In the genomic region with DNA sequence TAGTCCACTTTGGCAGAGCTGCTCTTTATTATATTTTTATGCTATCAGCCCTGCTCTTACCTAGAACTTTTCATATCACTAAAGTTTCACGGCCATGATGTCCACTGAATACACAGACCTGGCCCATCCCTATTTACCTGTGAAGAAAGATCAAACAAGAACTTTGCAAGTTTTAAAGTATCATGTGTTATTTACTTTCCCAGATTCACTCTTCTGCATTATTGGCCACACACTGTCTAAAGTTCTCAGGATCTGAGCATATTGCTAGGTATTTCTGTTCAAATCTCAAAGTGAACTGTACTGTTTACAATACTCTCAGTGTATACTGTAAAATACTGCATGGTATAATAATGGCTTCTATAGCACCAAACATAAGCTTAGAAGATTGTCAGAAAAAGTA, we compare ENCODE assay signal across 1 cellular context.
TF ChIP-seq lines count a peak whose summit lies in the region.

No MANE protein-coding gene starts in this region.

TF ChIP-seq in HepG2, 621 proteins besides CTCF, POLR2A, EP300 and RAD21 (continued from another document):
- TF ChIP-seq, protein P1, sequence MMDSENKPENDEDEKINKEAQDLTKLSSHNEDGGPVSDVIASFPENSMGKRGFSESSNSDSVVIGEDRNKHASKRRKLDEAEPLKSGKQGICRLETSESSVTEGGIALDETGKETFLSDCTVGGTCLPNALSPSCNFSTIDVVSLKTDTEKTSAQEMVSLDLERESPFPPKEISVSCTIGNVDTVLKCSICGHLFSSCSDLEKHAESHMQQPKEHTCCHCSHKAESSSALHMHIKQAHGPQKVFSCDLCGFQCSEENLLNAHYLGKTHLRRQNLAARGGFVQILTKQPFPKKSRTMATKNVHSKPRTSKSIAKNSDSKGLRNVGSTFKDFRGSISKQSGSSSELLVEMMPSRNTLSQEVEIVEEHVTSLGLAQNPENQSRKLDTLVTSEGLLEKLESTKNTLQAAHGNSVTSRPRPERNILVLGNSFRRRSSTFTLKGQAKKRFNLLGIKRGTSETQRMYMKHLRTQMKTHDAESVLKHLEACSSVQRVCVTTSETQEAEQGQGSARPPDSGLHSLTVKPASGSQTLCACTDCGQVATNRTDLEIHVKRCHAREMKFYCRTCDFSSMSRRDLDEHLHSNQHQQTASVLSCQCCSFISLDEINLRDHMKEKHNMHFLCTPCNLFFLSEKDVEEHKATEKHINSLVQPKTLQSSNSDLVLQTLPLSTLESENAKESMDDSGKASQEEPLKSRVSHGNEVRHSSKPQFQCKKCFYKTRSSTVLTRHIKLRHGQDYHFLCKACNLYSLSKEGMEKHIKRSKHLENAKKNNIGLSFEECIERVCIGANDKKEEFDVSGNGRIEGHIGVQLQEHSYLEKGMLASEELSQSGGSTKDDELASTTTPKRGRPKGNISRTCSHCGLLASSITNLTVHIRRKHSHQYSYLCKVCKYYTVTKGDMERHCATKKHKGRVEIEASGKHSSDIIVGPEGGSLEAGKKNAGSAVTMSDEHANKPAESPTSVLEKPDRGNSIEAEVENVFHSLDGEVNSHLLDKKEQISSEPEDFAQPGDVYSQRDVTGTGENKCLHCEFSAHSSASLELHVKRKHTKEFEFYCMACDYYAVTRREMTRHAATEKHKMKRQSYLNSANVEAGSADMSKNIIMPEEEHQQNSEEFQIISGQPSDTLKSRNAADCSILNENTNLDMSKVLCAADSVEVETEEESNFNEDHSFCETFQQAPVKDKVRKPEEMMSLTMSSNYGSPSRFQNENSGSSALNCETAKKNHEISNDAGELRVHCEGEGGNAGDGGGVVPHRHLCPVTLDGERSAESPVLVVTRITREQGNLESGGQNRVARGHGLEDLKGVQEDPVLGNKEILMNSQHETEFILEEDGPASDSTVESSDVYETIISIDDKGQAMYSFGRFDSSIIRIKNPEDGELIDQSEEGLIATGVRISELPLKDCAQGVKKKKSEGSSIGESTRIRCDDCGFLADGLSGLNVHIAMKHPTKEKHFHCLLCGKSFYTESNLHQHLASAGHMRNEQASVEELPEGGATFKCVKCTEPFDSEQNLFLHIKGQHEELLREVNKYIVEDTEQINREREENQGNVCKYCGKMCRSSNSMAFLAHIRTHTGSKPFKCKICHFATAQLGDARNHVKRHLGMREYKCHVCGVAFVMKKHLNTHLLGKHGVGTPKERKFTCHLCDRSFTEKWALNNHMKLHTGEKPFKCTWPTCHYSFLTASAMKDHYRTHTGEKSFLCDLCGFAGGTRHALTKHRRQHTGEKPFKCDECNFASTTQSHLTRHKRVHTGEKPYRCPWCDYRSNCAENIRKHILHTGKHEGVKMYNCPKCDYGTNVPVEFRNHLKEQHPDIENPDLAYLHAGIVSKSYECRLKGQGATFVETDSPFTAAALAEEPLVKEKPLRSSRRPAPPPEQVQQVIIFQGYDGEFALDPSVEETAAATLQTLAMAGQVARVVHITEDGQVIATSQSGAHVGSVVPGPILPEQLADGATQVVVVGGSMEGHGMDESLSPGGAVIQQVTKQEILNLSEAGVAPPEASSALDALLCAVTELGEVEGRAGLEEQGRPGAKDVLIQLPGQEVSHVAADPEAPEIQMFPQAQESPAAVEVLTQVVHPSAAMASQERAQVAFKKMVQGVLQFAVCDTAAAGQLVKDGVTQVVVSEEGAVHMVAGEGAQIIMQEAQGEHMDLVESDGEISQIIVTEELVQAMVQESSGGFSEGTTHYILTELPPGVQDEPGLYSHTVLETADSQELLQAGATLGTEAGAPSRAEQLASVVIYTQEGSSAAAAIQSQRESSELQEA (CRISPR knock-in tag; IDR thresholded peaks at IDR 0.05; ENCODE audit: not compliant biosample characterization), result no peak
- peak; percentile 66; the same call in 1 of the 2 replicates for TF ChIP-seq ZBTB39 (CRISPR knock-in tag; IDR thresholded peaks at IDR 0.05)
- no peak for TF ChIP-seq MLLT10 (CRISPR knock-in tag; IDR thresholded peaks at IDR 0.05)
- TF ChIP-seq ZNF350 (CRISPR knock-in tag; IDR thresholded peaks at IDR 0.05; ENCODE audit: borderline replicate concordance, low read depth), result no peak
- TF ChIP-seq, protein P2, sequence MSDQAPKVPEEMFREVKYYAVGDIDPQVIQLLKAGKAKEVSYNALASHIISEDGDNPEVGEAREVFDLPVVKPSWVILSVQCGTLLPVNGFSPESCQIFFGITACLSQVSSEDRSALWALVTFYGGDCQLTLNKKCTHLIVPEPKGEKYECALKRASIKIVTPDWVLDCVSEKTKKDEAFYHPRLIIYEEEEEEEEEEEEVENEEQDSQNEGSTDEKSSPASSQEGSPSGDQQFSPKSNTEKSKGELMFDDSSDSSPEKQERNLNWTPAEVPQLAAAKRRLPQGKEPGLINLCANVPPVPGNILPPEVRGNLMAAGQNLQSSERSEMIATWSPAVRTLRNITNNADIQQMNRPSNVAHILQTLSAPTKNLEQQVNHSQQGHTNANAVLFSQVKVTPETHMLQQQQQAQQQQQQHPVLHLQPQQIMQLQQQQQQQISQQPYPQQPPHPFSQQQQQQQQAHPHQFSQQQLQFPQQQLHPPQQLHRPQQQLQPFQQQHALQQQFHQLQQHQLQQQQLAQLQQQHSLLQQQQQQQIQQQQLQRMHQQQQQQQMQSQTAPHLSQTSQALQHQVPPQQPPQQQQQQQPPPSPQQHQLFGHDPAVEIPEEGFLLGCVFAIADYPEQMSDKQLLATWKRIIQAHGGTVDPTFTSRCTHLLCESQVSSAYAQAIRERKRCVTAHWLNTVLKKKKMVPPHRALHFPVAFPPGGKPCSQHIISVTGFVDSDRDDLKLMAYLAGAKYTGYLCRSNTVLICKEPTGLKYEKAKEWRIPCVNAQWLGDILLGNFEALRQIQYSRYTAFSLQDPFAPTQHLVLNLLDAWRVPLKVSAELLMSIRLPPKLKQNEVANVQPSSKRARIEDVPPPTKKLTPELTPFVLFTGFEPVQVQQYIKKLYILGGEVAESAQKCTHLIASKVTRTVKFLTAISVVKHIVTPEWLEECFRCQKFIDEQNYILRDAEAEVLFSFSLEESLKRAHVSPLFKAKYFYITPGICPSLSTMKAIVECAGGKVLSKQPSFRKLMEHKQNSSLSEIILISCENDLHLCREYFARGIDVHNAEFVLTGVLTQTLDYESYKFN (CRISPR knock-in tag; conservative IDR thresholded peaks at IDR 0.05), result peak; percentile 42; the same call in 1 of the 2 replicates
- TF ChIP-seq DDIT3 (CRISPR knock-in tag; IDR thresholded peaks at IDR 0.05), result no peak
- no peak for TF ChIP-seq FOXP1 (IDR thresholded peaks at IDR 0.05)
- 0 out of 2 replicates have a peak, but pooled peaks have one; percentile 14 for TF ChIP-seq FOXP1 (CRISPR knock-in tag; IDR thresholded peaks at IDR 0.05)
- TF ChIP-seq TCF7 (IDR thresholded peaks at IDR 0.05; ENCODE audit: low read depth), result peak; percentile 32; the same call in 1 of the 2 replicates
- TF ChIP-seq ZNF224 (CRISPR knock-in tag; IDR thresholded peaks at IDR 0.05), result no peak
- TF ChIP-seq JARID2 (CRISPR knock-in tag; IDR thresholded peaks at IDR 0.05; ENCODE audit: insufficient replicate concordance), result no peak
- no peak for TF ChIP-seq HOXD1 (CRISPR knock-in tag; IDR thresholded peaks at IDR 0.05)
- TF ChIP-seq, protein P3, sequence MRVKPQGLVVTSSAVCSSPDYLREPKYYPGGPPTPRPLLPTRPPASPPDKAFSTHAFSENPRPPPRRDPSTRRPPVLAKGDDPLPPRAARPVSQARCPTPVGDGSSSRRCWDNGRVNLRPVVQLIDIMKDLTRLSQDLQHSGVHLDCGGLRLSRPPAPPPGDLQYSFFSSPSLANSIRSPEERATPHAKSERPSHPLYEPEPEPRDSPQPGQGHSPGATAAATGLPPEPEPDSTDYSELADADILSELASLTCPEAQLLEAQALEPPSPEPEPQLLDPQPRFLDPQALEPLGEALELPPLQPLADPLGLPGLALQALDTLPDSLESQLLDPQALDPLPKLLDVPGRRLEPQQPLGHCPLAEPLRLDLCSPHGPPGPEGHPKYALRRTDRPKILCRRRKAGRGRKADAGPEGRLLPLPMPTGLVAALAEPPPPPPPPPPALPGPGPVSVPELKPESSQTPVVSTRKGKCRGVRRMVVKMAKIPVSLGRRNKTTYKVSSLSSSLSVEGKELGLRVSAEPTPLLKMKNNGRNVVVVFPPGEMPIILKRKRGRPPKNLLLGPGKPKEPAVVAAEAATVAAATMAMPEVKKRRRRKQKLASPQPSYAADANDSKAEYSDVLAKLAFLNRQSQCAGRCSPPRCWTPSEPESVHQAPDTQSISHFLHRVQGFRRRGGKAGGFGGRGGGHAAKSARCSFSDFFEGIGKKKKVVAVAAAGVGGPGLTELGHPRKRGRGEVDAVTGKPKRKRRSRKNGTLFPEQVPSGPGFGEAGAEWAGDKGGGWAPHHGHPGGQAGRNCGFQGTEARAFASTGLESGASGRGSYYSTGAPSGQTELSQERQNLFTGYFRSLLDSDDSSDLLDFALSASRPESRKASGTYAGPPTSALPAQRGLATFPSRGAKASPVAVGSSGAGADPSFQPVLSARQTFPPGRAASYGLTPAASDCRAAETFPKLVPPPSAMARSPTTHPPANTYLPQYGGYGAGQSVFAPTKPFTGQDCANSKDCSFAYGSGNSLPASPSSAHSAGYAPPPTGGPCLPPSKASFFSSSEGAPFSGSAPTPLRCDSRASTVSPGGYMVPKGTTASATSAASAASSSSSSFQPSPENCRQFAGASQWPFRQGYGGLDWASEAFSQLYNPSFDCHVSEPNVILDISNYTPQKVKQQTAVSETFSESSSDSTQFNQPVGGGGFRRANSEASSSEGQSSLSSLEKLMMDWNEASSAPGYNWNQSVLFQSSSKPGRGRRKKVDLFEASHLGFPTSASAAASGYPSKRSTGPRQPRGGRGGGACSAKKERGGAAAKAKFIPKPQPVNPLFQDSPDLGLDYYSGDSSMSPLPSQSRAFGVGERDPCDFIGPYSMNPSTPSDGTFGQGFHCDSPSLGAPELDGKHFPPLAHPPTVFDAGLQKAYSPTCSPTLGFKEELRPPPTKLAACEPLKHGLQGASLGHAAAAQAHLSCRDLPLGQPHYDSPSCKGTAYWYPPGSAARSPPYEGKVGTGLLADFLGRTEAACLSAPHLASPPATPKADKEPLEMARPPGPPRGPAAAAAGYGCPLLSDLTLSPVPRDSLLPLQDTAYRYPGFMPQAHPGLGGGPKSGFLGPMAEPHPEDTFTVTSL (CRISPR knock-in tag; IDR thresholded peaks at IDR 0.05; ENCODE audit: borderline replicate concordance), result 0 out of 2 replicates have a peak, but pooled peaks have one; percentile 30
- 0 out of 2 replicates have a peak, but pooled peaks have one; percentile 32 for TF ChIP-seq GFI1 (CRISPR knock-in tag; IDR thresholded peaks at IDR 0.05; ENCODE audit: borderline replicate concordance)
